1 cellular context compared by ENCODE assay signal in the genomic region with DNA sequence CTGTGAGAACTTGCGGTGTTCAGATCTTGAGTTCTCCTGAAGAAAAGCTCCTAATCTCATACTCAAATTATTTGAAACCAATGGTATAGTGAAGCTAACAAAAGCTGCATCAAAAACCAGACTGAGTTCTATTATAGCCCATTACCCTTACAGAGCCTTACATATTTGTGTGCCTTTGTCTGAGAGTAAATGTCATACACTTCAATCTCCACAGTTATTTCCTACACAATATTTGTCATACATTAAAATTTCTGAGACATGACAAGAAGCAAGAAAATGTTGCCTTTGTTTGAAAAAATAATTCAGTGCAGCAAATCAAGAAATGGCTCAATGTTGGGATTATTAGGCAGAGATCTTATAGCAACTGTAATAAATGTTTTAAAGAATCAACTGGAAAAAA.
TF ChIP-seq lines count a peak whose summit lies in the region.

No MANE protein-coding gene starts in this region.

TF ChIP-seq in GM23338, 12 proteins besides CTCF, POLR2A, EP300 and RAD21 (continued from another document):
- TF ChIP-seq, protein P1, sequence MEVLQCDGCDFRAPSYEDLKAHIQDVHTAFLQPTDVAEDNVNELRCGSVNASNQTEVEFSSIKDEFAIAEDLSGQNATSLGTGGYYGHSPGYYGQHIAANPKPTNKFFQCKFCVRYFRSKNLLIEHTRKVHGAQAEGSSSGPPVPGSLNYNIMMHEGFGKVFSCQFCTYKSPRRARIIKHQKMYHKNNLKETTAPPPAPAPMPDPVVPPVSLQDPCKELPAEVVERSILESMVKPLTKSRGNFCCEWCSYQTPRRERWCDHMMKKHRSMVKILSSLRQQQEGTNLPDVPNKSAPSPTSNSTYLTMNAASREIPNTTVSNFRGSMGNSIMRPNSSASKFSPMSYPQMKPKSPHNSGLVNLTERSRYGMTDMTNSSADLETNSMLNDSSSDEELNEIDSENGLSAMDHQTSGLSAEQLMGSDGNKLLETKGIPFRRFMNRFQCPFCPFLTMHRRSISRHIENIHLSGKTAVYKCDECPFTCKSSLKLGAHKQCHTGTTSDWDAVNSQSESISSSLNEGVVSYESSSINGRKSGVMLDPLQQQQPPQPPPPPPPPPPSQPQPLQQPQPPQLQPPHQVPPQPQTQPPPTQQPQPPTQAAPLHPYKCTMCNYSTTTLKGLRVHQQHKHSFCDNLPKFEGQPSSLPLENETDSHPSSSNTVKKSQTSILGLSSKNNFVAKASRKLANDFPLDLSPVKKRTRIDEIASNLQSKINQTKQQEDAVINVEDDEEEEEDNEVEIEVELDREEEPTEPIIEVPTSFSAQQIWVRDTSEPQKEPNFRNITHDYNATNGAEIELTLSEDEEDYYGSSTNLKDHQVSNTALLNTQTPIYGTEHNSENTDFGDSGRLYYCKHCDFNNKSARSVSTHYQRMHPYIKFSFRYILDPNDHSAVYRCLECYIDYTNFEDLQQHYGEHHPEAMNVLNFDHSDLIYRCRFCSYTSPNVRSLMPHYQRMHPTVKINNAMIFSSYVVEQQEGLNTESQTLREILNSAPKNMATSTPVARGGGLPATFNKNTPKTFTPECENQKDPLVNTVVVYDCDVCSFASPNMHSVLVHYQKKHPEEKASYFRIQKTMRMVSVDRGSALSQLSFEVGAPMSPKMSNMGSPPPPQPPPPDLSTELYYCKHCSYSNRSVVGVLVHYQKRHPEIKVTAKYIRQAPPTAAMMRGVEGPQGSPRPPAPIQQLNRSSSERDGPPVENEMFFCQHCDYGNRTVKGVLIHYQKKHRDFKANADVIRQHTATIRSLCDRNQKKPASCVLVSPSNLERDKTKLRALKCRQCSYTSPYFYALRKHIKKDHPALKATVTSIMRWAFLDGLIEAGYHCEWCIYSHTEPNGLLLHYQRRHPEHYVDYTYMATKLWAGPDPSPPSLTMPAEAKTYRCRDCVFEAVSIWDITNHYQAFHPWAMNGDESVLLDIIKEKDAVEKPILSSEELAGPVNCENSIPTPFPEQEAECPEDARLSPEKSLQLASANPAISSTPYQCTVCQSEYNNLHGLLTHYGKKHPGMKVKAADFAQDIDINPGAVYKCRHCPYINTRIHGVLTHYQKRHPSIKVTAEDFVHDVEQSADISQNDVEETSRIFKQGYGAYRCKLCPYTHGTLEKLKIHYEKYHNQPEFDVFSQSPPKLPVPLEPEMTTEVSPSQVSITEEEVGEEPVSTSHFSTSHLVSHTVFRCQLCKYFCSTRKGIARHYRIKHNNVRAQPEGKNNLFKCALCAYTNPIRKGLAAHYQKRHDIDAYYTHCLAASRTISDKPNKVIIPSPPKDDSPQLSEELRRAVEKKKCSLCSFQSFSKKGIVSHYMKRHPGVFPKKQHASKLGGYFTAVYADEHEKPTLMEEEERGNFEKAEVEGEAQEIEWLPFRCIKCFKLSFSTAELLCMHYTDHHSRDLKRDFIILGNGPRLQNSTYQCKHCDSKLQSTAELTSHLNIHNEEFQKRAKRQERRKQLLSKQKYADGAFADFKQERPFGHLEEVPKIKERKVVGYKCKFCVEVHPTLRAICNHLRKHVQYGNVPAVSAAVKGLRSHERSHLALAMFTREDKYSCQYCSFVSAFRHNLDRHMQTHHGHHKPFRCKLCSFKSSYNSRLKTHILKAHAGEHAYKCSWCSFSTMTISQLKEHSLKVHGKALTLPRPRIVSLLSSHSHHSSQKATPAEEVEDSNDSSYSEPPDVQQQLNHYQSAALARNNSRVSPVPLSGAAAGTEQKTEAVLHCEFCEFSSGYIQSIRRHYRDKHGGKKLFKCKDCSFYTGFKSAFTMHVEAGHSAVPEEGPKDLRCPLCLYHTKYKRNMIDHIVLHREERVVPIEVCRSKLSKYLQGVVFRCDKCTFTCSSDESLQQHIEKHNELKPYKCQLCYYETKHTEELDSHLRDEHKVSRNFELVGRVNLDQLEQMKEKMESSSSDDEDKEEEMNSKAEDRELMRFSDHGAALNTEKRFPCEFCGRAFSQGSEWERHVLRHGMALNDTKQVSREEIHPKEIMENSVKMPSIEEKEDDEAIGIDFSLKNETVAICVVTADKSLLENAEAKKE (CRISPR knock-in tag; IDR thresholded peaks at IDR 0.05): no peak
- TF ChIP-seq STAT1 (IDR thresholded peaks at IDR 0.05; ENCODE audit: unreplicated experiment) (no peak), ZNF331 (CRISPR knock-in tag; IDR thresholded peaks at IDR 0.05; ENCODE audit: low read depth) (no peak), JUNB (IDR thresholded peaks at IDR 0.05; ENCODE audit: unreplicated experiment) (no peak), ZNF114 (CRISPR knock-in tag; IDR thresholded peaks at IDR 0.05) (no peak), EZH2 (IDR thresholded peaks at IDR 0.05; ENCODE audit: low read depth, unreplicated experiment) (no peak), NANOG (IDR thresholded peaks at IDR 0.05; ENCODE audit: borderline replicate concordance) (no peak), EZH2phosphoT487 (IDR thresholded peaks at IDR 0.05; ENCODE audit: unreplicated experiment) (no peak)
- TF ChIP-seq, protein P2, sequence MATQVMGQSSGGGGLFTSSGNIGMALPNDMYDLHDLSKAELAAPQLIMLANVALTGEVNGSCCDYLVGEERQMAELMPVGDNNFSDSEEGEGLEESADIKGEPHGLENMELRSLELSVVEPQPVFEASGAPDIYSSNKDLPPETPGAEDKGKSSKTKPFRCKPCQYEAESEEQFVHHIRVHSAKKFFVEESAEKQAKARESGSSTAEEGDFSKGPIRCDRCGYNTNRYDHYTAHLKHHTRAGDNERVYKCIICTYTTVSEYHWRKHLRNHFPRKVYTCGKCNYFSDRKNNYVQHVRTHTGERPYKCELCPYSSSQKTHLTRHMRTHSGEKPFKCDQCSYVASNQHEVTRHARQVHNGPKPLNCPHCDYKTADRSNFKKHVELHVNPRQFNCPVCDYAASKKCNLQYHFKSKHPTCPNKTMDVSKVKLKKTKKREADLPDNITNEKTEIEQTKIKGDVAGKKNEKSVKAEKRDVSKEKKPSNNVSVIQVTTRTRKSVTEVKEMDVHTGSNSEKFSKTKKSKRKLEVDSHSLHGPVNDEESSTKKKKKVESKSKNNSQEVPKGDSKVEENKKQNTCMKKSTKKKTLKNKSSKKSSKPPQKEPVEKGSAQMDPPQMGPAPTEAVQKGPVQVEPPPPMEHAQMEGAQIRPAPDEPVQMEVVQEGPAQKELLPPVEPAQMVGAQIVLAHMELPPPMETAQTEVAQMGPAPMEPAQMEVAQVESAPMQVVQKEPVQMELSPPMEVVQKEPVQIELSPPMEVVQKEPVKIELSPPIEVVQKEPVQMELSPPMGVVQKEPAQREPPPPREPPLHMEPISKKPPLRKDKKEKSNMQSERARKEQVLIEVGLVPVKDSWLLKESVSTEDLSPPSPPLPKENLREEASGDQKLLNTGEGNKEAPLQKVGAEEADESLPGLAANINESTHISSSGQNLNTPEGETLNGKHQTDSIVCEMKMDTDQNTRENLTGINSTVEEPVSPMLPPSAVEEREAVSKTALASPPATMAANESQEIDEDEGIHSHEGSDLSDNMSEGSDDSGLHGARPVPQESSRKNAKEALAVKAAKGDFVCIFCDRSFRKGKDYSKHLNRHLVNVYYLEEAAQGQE (IDR thresholded peaks at IDR 0.05; ENCODE audit: unreplicated experiment): no peak
- TF ChIP-seq, protein P3, sequence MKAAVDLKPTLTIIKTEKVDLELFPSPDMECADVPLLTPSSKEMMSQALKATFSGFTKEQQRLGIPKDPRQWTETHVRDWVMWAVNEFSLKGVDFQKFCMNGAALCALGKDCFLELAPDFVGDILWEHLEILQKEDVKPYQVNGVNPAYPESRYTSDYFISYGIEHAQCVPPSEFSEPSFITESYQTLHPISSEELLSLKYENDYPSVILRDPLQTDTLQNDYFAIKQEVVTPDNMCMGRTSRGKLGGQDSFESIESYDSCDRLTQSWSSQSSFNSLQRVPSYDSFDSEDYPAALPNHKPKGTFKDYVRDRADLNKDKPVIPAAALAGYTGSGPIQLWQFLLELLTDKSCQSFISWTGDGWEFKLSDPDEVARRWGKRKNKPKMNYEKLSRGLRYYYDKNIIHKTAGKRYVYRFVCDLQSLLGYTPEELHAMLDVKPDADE (IDR thresholded peaks at IDR 0.05): no peak
